Comparison of ENCODE assay signal across 30 cellular contexts in the genomic region with DNA sequence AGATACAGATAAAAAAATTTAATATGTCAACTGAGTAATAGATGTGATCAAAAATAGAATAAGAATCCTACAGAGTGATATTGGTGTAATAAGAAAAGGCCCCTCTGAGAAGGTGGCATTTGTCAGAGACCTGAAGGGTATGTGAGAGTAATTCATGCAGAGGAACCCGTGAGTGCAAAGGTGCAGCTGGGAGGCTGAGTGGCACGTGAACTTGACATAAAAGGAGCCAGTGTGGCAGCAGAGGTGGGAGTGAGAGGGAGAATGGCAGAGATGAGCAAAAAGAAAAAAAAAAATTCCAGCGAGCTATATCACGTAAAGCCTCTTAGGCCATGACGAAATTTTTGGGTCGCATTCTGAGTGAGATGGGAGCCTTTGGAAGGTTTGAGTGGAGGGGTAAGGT.
"Had no signal": no experiment of that assay in that cellular context is flagged by ENCODE, and none has a peak within 500 bp of the region (broad histone marks: within the 10 kb centered on the region; RNA-seq: fewer than 3 reads in every experiment).

No MANE protein-coding gene starts in this region.

- H3K4me3 Mint-ChIP-seq: activated B cell treated with CpG ODN at 0.5 μM for 24 hours; activated CD4-positive, alpha-beta memory T cell treated with anti-CD3 and anti-CD28 coated beads for 36 hours; activated CD4-positive, alpha-beta T cell treated with anti-CD3 and anti-CD28 coated beads for 36 hours; activated CD4-positive, alpha-beta T cell treated with anti-CD3 and anti-CD28 coated beads, Interleukin-2, amount 10 ng/mL, durations not matched to agents 24 days and 14 days; activated CD8-positive, alpha-beta memory T cell treated with anti-CD3 and anti-CD28 coated beads, Interleukin-2, amount 10 ng/mL, durations not matched to agents 7 days and 5 days; activated CD8-positive, alpha-beta T cell treated with anti-CD3 and anti-CD28 coated beads, Interleukin-2, amount 10 ng/mL, durations not matched to agents 7 days and 5 days; activated naive CD4-positive, alpha-beta T cell treated with anti-CD3 and anti-CD28 coated beads for 36 hours; activated naive CD8-positive, alpha-beta T cell; activated naive CD8-positive, alpha-beta T cell treated with anti-CD3 and anti-CD28 coated beads, Interleukin-2, amount 50 U/mL, for 24 hours; activated T-helper 1 cell treated with anti-CD3 and anti-CD28 coated beads, Interleukin-12 subunit alpha, Interleukin-12 subunit beta, Interleukin-2, Interleukin-4 antibody, amounts not matched to agents 30 ng/mL and 10 ng/mL and 1 ng/mL, durations not matched to agents 14 hours and 24 hours and 36 hours; T-helper 17 cell; T-helper 2 cell treated with Interferon-gamma antibody and Interleukin-4, amounts not matched to agents 5 μg/mL and 100 μg/mL, for 36 hours had no signal

- H3K4me1 Mint-ChIP-seq: activated B cell treated with CpG ODN at 0.5 μM for 24 hours; activated CD4-positive, alpha-beta T cell treated with anti-CD3 and anti-CD28 coated beads for 36 hours; activated CD4-positive, alpha-beta T cell treated with anti-CD3 and anti-CD28 coated beads, Interleukin-2, amount 10 ng/mL, durations not matched to agents 24 days and 14 days; activated CD8-positive, alpha-beta memory T cell treated with anti-CD3 and anti-CD28 coated beads, Interleukin-2, amount 10 ng/mL, durations not matched to agents 7 days and 5 days; activated naive CD8-positive, alpha-beta T cell treated with anti-CD3 and anti-CD28 coated beads, Interleukin-2, amount 50 U/mL, for 24 hours; T-helper 17 cell had no signal

- H3K27me3 Mint-ChIP-seq: activated B cell treated with CpG ODN at 0.5 μM for 24 hours; activated CD4-positive, alpha-beta memory T cell treated with anti-CD3 and anti-CD28 coated beads for 36 hours; activated CD4-positive, alpha-beta T cell treated with anti-CD3 and anti-CD28 coated beads for 36 hours; activated CD4-positive, alpha-beta T cell treated with anti-CD3 and anti-CD28 coated beads, Interleukin-2, amount 10 ng/mL, durations not matched to agents 24 days and 14 days; activated CD8-positive, alpha-beta memory T cell treated with anti-CD3 and anti-CD28 coated beads, Interleukin-2, amount 10 ng/mL, durations not matched to agents 7 days and 5 days; activated naive CD8-positive, alpha-beta T cell; activated naive CD8-positive, alpha-beta T cell treated with anti-CD3 and anti-CD28 coated beads, Interleukin-2, amount 50 U/mL, for 24 hours; T-helper 17 cell had no signal

- H3K36me3 Mint-ChIP-seq: activated CD4-positive, alpha-beta memory T cell treated with anti-CD3 and anti-CD28 coated beads for 36 hours; activated CD8-positive, alpha-beta memory T cell treated with anti-CD3 and anti-CD28 coated beads, Interleukin-2, amount 10 ng/mL, durations not matched to agents 7 days and 5 days; activated naive CD8-positive, alpha-beta T cell had no signal

- H3K9me3 Mint-ChIP-seq: activated CD4-positive, alpha-beta T cell treated with anti-CD3 and anti-CD28 coated beads, Interleukin-2, amount 10 ng/mL, durations not matched to agents 24 days and 14 days; T-helper 2 cell treated with Interferon-gamma antibody and Interleukin-4, amounts not matched to agents 5 μg/mL and 100 μg/mL, for 36 hours had no signal

- DNase-seq: activated B cell treated with CpG ODN at 0.5 μM for 24 hours; activated CD4-positive, alpha-beta memory T cell treated with anti-CD3 and anti-CD28 coated beads for 36 hours; activated CD4-positive, alpha-beta T cell treated with anti-CD3 and anti-CD28 coated beads for 36 hours; activated CD4-positive, alpha-beta T cell treated with anti-CD3 and anti-CD28 coated beads, Interleukin-2, amount 10 ng/mL, durations not matched to agents 24 days and 14 days; activated CD8-positive, alpha-beta memory T cell treated with anti-CD3 and anti-CD28 coated beads, Interleukin-2, amount 10 ng/mL, durations not matched to agents 7 days and 5 days; activated CD8-positive, alpha-beta memory T cell treated with anti-CD3 and anti-CD28 coated beads, Interleukin-2, amount 50 U/mL, for 4 hours; activated CD8-positive, alpha-beta T cell treated with anti-CD3 and anti-CD28 coated beads, Interleukin-2, amount 10 ng/mL, durations not matched to agents 7 days and 5 days; activated effector memory CD4-positive, alpha-beta T cell treated with anti-CD3 and anti-CD28 coated beads, Interleukin-2, amount 50 U/mL, for 16 hours; activated naive CD4-positive, alpha-beta T cell treated with anti-CD3 and anti-CD28 coated beads for 36 hours; activated naive CD8-positive, alpha-beta T cell treated with anti-CD3 and anti-CD28 coated beads, Interleukin-2, amount 50 U/mL, for 24 hours; activated T-cell treated with anti-CD3 and anti-CD28 coated beads, Interleukin-2, amount 50 U/mL, for 1 hour; activated T-cell treated with anti-CD3 and anti-CD28 coated beads, Interleukin-2, amount 50 U/mL, for 48 hours; adrenal gland; amygdala; aorta; body of pancreas; central memory CD4-positive, alpha-beta T cell; cerebellar nuclear complex; colonic mucosa; effector CD8-positive, alpha-beta T cell; esophagus squamous epithelium; foreskin melanocyte; T-helper 1 cell; T-helper 17 cell; T1000; WERI-Rb-1 had no signal

- H3K27ac Mint-ChIP-seq: activated B cell treated with CpG ODN at 0.5 μM for 24 hours; activated CD4-positive, alpha-beta memory T cell treated with anti-CD3 and anti-CD28 coated beads for 36 hours; activated CD4-positive, alpha-beta T cell treated with anti-CD3 and anti-CD28 coated beads for 36 hours; activated CD4-positive, alpha-beta T cell treated with anti-CD3 and anti-CD28 coated beads, Interleukin-2, amount 10 ng/mL, durations not matched to agents 24 days and 14 days; activated CD8-positive, alpha-beta memory T cell treated with anti-CD3 and anti-CD28 coated beads, Interleukin-2, amount 10 ng/mL, durations not matched to agents 7 days and 5 days; activated CD8-positive, alpha-beta T cell treated with anti-CD3 and anti-CD28 coated beads, Interleukin-2, amount 10 ng/mL, durations not matched to agents 7 days and 5 days; activated naive CD4-positive, alpha-beta T cell treated with anti-CD3 and anti-CD28 coated beads for 36 hours; activated naive CD8-positive, alpha-beta T cell; activated naive CD8-positive, alpha-beta T cell treated with anti-CD3 and anti-CD28 coated beads, Interleukin-2, amount 50 U/mL, for 24 hours; activated T-helper 1 cell treated with anti-CD3 and anti-CD28 coated beads, Interleukin-12 subunit alpha, Interleukin-12 subunit beta, Interleukin-2, Interleukin-4 antibody, amounts not matched to agents 30 ng/mL and 10 ng/mL and 1 ng/mL, durations not matched to agents 14 hours and 24 hours and 36 hours; activated T-helper 2 cell treated with anti-CD3 and anti-CD28 coated beads, Interferon-gamma antibody, Interleukin-2, Interleukin-4, amounts not matched to agents 10 μg/mL and 5 μg/mL and 100 μg/mL, durations not matched to agents 14 hours and 24 hours and 36 hours; T-helper 17 cell; T-helper 2 cell treated with Interferon-gamma antibody and Interleukin-4, amounts not matched to agents 5 μg/mL and 100 μg/mL, for 36 hours had no signal
